8 cellular contexts compared by ENCODE assay signal in the genomic region with DNA sequence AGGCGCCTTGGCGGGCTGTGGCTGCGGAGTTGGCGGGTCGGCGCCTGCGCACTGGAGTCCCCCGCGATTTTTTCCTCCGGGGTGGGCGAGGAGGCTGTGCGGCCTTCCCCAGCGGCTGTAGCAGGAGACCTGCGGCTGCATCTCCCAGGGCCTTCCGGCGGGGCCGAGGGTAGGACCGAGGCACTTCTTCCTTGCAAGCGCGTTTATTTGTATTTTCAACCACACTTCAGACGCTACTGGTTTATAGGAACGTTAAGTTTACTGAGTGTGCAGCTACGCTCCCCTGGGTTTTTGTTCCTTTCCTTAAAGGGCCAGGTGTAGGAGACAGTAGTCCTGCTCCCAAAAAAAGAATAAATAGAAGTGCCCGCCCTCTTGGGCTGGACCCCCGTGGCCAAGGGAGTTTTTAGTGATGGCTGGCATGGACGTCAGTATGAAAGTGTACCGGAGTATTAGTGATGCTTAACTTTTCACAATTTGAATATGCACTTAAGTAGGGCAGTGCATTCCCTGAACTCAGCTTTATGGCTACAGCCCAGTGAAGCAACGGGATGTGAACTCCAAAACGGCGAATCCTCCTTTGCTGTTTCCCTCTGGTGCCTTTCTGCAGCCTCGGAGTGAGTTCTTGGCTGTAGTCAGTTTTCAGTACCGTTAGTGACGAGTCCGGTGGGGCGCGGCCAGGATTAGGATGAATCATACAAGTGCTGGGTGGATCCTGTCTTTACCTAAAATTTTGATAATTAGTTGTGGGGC.
A peak's percentile ranks its signal among the peaks of the same experiment; 100 is the strongest.
DNase-seq lines count a peak whose midpoint lies in the region; ATAC-seq and FAIRE-seq lines count a peak whose summit lies in the region.

No MANE protein-coding gene starts in this region.

- peak overlapping the region; percentile 96 for H3K27ac ChIP-seq in caudate nucleus (ENCODE audit: low read depth, low read length)

- peak; percentile 86 for FAIRE-seq in islet of Langerhans (lab: Jason Lieb, UNC)

- ATAC-seq in GM18498 (IDR thresholded peaks at IDR 0.05; ENCODE audit: unreplicated experiment) (peak; percentile 18), HG02840 (IDR thresholded peaks at IDR 0.05; ENCODE audit: low FRiP score, unreplicated experiment) (peak; percentile 19), HG03565 (IDR thresholded peaks at IDR 0.05; ENCODE audit: unreplicated experiment) (no peak)

- DNase-seq in NCI-H1694 treated with DMSO at 0.1 percent for 48 hours (lab: John Stamatoyannopoulos, UW) (peak; percentile 52), caudate nucleus (lab: John Stamatoyannopoulos, UW) (peak in 58 of 61 donors; percentile 3 to 95 (median 65))
- peak; percentile 28 to 89 (median 71) for DNase-seq in activated CD4-positive, CD25-positive, alpha-beta regulatory T cell (lab: John Stamatoyannopoulos, UW)
- peak; percentile 62 to 77 for DNase-seq in stimulated activated CD4-positive, alpha-beta T cell treated with anti-CD3 and anti-CD28 coated beads, Interleukin-12 subunit alpha, Interleukin-12 subunit beta, amount 100 ng/mL, for 24 hours (ENCODE audit: low read depth in 2 of 2)
